In genomic region chr2:10597956-10598355, GRCh38 we compare ENCODE assay signal across 17 cellular contexts.
"Had no signal": no experiment of that assay in that cellular context is flagged by ENCODE, and none has a peak within 500 bp of the region (broad histone marks: within the 10 kb centered on the region; RNA-seq: fewer than 3 reads in every experiment).

No MANE protein-coding gene starts in this region.

- ATAC-seq: left lung had no signal

- H3K36me3 ChIP-seq: neural progenitor cell, ovary had no signal

- H3K27me3 ChIP-seq: dorsolateral prefrontal cortex, esophagus muscularis mucosa, left lung, neural progenitor cell, ovary, stomach had no signal

- H3K4me1 Mint-ChIP-seq: activated B cell treated with CpG ODN at 0.5 μM for 24 hours; activated CD4-positive, alpha-beta T cell treated with anti-CD3 and anti-CD28 coated beads, Interleukin-2, amount 10 ng/mL, durations not matched to agents 24 days and 14 days had no signal

- H3K4me3 ChIP-seq: dorsolateral prefrontal cortex, esophagus muscularis mucosa, left lung, neural progenitor cell, ovary, stomach had no signal

- H3K27me3 Mint-ChIP-seq: activated B cell treated with CpG ODN at 0.5 μM for 24 hours; activated CD4-positive, alpha-beta T cell treated with anti-CD3 and anti-CD28 coated beads, Interleukin-2, amount 10 ng/mL, durations not matched to agents 24 days and 14 days; activated naive CD4-positive, alpha-beta T cell treated with anti-CD3 and anti-CD28 coated beads, Interleukin-2, amount 50 U/mL, for 24 hours; brain; central memory CD8-positive, alpha-beta T cell had no signal

- H3K4me3 Mint-ChIP-seq: activated B cell treated with CpG ODN at 0.5 μM for 24 hours; activated CD4-positive, alpha-beta T cell treated with anti-CD3 and anti-CD28 coated beads, Interleukin-2, amount 10 ng/mL, durations not matched to agents 24 days and 14 days; activated naive CD4-positive, alpha-beta T cell treated with anti-CD3 and anti-CD28 coated beads, Interleukin-2, amount 50 U/mL, for 24 hours; brain; central memory CD8-positive, alpha-beta T cell; neural progenitor cell; T-helper 1 cell treated with Interleukin-12 subunit alpha and Interleukin-12 subunit beta and Interleukin-4 antibody, amounts not matched to agents 30 μg/mL and 1 μg/mL, for 36 hours had no signal

- H3K9me3 Mint-ChIP-seq: activated B cell treated with CpG ODN at 0.5 μM for 24 hours; activated CD4-positive, alpha-beta T cell treated with anti-CD3 and anti-CD28 coated beads, Interleukin-2, amount 10 ng/mL, durations not matched to agents 24 days and 14 days; activated naive CD4-positive, alpha-beta T cell treated with anti-CD3 and anti-CD28 coated beads, Interleukin-2, amount 50 U/mL, for 24 hours; central memory CD8-positive, alpha-beta T cell; T-helper 1 cell treated with Interleukin-12 subunit alpha and Interleukin-12 subunit beta and Interleukin-4 antibody, amounts not matched to agents 30 μg/mL and 1 μg/mL, for 36 hours had no signal

- H3K4me1 ChIP-seq: esophagus muscularis mucosa, left lung, neural progenitor cell had no signal

- H3K9me3 ChIP-seq: esophagus muscularis mucosa, left lung, ovary, stomach had no signal

- DNase-seq: activated B cell treated with CpG ODN at 0.5 μM for 24 hours; activated CD4-positive, alpha-beta T cell treated with anti-CD3 and anti-CD28 coated beads, Interleukin-2, amount 10 ng/mL, durations not matched to agents 24 days and 14 days; activated CD8-positive, alpha-beta memory T cell treated with anti-CD3 and anti-CD28 coated beads for 24 hours; amygdala; dorsolateral prefrontal cortex; foreskin fibroblast; left lung; ovary; stimulated activated CD4-positive, alpha-beta T cell treated with anti-CD3 and anti-CD28 coated beads, Interleukin-15, amount 100 ng/mL, for 24 hours; stimulated activated CD4-positive, alpha-beta T cell treated with anti-CD3 and anti-CD28 coated beads, Interleukin-4, amount 100 ng/mL, for 24 hours; stomach had no signal

- H3K27ac ChIP-seq: dorsolateral prefrontal cortex, esophagus muscularis mucosa, left lung, neural progenitor cell, ovary, stomach had no signal

- H3K27ac Mint-ChIP-seq: activated B cell treated with CpG ODN at 0.5 μM for 24 hours; activated CD4-positive, alpha-beta T cell treated with anti-CD3 and anti-CD28 coated beads, Interleukin-2, amount 10 ng/mL, durations not matched to agents 24 days and 14 days; activated naive CD4-positive, alpha-beta T cell treated with anti-CD3 and anti-CD28 coated beads, Interleukin-2, amount 50 U/mL, for 24 hours; brain; neural progenitor cell; T-helper 1 cell treated with Interleukin-12 subunit alpha and Interleukin-12 subunit beta and Interleukin-4 antibody, amounts not matched to agents 30 μg/mL and 1 μg/mL, for 36 hours had no signal
